In genomic region chr3:143067201-143067600, GRCh38 we compare ENCODE assay signal across 17 cellular contexts. TPM values are rescaled to one million over a fixed set of nuclear protein-coding genes. Genes with fewer than 3 reads are reported as not detected.
DNase-seq lines count a peak whose midpoint lies in the region; ATAC-seq and TF ChIP-seq lines count a peak whose summit lies in the region.
"Had no signal": no experiment of that assay in that cellular context is flagged by ENCODE, and none has a peak within 500 bp of the region (broad histone marks: within the 10 kb centered on the region; RNA-seq: fewer than 3 reads in every experiment).

No MANE protein-coding gene starts in this region.

- peaks cover 13% of the 10 kb centered on the region for H3K4me1 Mint-ChIP-seq in nephron

- intact Hi-C loops in right cardiac atrium (cut with DNase I): no loop called here

- ATAC-seq in right cardiac atrium (no peak), HG02571 (IDR thresholded peaks at IDR 0.05; ENCODE audit: unreplicated experiment) (no peak)
- ATAC-seq: CD8-positive, alpha-beta T cell had no signal

- 79% methylated on average over 3 of the region's 3 CpGs for WGBS in right cardiac atrium

- H3K27ac Mint-ChIP-seq in nephron: peak overlapping the region; percentile 15 to 44 (median 16)
- H3K27ac Mint-ChIP-seq: CD8-positive, alpha-beta T cell; HFFc6 had no signal

- H3K4me3 ChIP-seq in AG09309 (ENCODE audit: control insufficient read depth, low read depth, low read length): no peak overlapping the region
- H3K4me3 ChIP-seq in right cardiac atrium (ENCODE audit: low read length): no peak overlapping the region
- H3K4me3 ChIP-seq: BLaER1 treated with 17β-estradiol and CSF1 and Interleukin-3, amounts not matched to agents 10 nM and 100 nM; Peyer's patch; SJSA1 had no signal

- H3K27ac ChIP-seq in right cardiac atrium (ENCODE audit: low read length): no peak overlapping the region
- H3K27ac ChIP-seq: BLaER1 treated with 17β-estradiol and CSF1 and Interleukin-3, amounts not matched to agents 10 nM and 100 nM; Peyer's patch; SJSA1 had no signal

- H3K4me1 ChIP-seq in right cardiac atrium (ENCODE audit: control insufficient read depth, insufficient read depth, low read length): no peaks in the 10 kb centered on the region
- H3K4me1 ChIP-seq: Peyer's patch had no signal

- no peaks in the 10 kb centered on the region for H3K9me3 ChIP-seq in right cardiac atrium (ENCODE audit: control insufficient read depth, low read length)
- H3K9me3 ChIP-seq: BLaER1 treated with 17β-estradiol and CSF1 and Interleukin-3, amounts not matched to agents 10 nM and 100 nM; Peyer's patch; SJSA1 had no signal

- DNase-seq in AG09309 (ENCODE audit: low read depth) (peak; percentile 38), HCEC 1CT (peak; percentile 46), fibroblast of gingiva (ENCODE audit: low read depth) (peak; percentile 83), iPS-NIHi7 (ENCODE audit: extremely low spot score) (no peak), right cardiac atrium (no peak)
- DNase-seq in activated CD4-positive, alpha-beta T cell treated with anti-CD3 and anti-CD28 coated beads for 1 hour: no peak
- DNase-seq: Calu3; CD8-positive, alpha-beta T cell; HFFc6; Kasumi-1; NCI-H1105; NCI-H2081; Peyer's patch had no signal

- H3K4me3 Mint-ChIP-seq in nephron: no peak overlapping the region
- H3K4me3 Mint-ChIP-seq: CD8-positive, alpha-beta T cell; HFFc6 had no signal

- TF ChIP-seq CTCF in AG09309 (IDR thresholded peaks at IDR 0.05; ENCODE audit: control insufficient read depth, insufficient read depth, low read depth, low read length, missing control alignments) (no peak), nephron (IDR thresholded peaks at IDR 0.05; ENCODE audit: unreplicated experiment in 3 of 3) (no peak)

- peaks cover 2% of the 10 kb centered on the region for H3K27me3 Mint-ChIP-seq in nephron (ENCODE audit: low read depth)

- peaks cover 4% of the 10 kb centered on the region for H3K36me3 Mint-ChIP-seq in nephron (ENCODE audit: low read depth)

- H3K9me3 Mint-ChIP-seq in nephron: no peaks in the 10 kb centered on the region
- H3K9me3 Mint-ChIP-seq: CD8-positive, alpha-beta T cell; HFFc6 had no signal

- H3K27me3 ChIP-seq in right cardiac atrium (ENCODE audit: control insufficient read depth, insufficient read depth): no peaks in the 10 kb centered on the region
- H3K27me3 ChIP-seq: BLaER1 treated with 17β-estradiol and CSF1 and Interleukin-3, amounts not matched to agents 10 nM and 100 nM; Peyer's patch; SJSA1 had no signal

RNA-seq across cellular contexts. Expression of gene CHST2, which starts 52.4 kb away (rescaled TPM):
- total RNA-seq in right cardiac atrium: 1 to 10 TPM; 1.5 to 3.3 (median 2.4) TPM
- polyA plus RNA-seq in right cardiac atrium: 2.0 TPM

Comparison
In these comparisons a context has a peak if more than half of its experiments do, and no peak if none do; other contexts are left out.
1. DNase-seq: peak in AG09309 (single experiment), HCEC 1CT (single experiment) and fibroblast of gingiva (single experiment); none in iPS-NIHi7 (single experiment), right cardiac atrium (0 of 3) and activated CD4-positive, alpha-beta T cell treated with anti-CD3 and anti-CD28 coated beads for 1 hour (single experiment).